In genomic region chr4:6526171-6526570, GRCh38 we compare ENCODE assay signal across 16 cellular contexts. TPM values are rescaled to one million over a fixed set of nuclear protein-coding genes. Genes with fewer than 3 reads are reported as not detected.
A peak's percentile ranks its signal among the peaks of the same experiment; 100 is the strongest.
DNase-seq lines count a peak whose midpoint lies in the region; ATAC-seq and TF ChIP-seq lines count a peak whose summit lies in the region.
"Had no signal": no experiment of that assay in that cellular context is flagged by ENCODE, and none has a peak within 500 bp of the region (broad histone marks: within the 10 kb centered on the region; RNA-seq: fewer than 3 reads in every experiment).

No MANE protein-coding gene starts in this region.

- POLR2A ChIA-PET in A673 (lab: Charles Lee; ENCODE audit: low non-redundant PET), result no interaction called here

- H3K27ac ChIP-seq in mesendoderm (ENCODE audit: low read depth, low read length), result peak overlapping the region; percentile 49
- H3K27ac ChIP-seq in gastrocnemius medialis, result no peak overlapping the region
- H3K27ac ChIP-seq in A673 (ENCODE audit: low read depth, low read length, poor library complexity, severe bottlenecking), result no peak overlapping the region
- H3K27ac ChIP-seq: C4-2B had no signal

- DNase-seq in M059J (ENCODE audit: low read depth) (peak; percentile 18), chondrocyte (ENCODE audit: low spot score) (peak; percentile 25), mesendoderm (peak; percentile 49), gastrocnemius medialis (no peak), NCI-H146 treated with DMSO at 0.1 percent for 48 hours (lab: John Stamatoyannopoulos, UW; ENCODE audit: unreplicated experiment) (no peak), A673 (ENCODE audit: low spot score) (no peak), putamen (ENCODE audit: low spot score) (no peak)
- DNase-seq: BE2C; CD4-positive, alpha-beta memory T cell; DMS153; DMS79 treated with DMSO at 0.1 percent for 48 hours; EL; GOT3; IMR-90 had no signal

- no peak overlapping the region for H3K4me2 ChIP-seq in mesendoderm (ENCODE audit: low read length)

- no peak for TF ChIP-seq POLR2A in gastrocnemius medialis (IDR thresholded peaks at IDR 0.05)

- no peak overlapping the region for H3K4me3 Mint-ChIP-seq in chondrocyte (ENCODE audit: unreplicated experiment)

- peaks cover 32% of the 10 kb centered on the region for H3K27me3 Mint-ChIP-seq in chondrocyte (ENCODE audit: low read depth)

- no peaks in the 10 kb centered on the region for H3K36me3 ChIP-seq in mesendoderm (ENCODE audit: control insufficient read depth, insufficient read depth, low read length)
- H3K36me3 ChIP-seq in gastrocnemius medialis, result no peaks in the 10 kb centered on the region
- no peaks in the 10 kb centered on the region for H3K36me3 ChIP-seq in A673 (ENCODE audit: insufficient read depth, low read length, poor library complexity, severe bottlenecking)
- H3K36me3 ChIP-seq: BE2C had no signal

- no peak overlapping the region for H3K4me3 ChIP-seq in mesendoderm (ENCODE audit: low read length)
- H3K4me3 ChIP-seq in gastrocnemius medialis, result no peak overlapping the region
- no peak overlapping the region for H3K4me3 ChIP-seq in A673 (ENCODE audit: low read depth, low read length, poor library complexity, severe bottlenecking)

- H3K79me1 ChIP-seq in mesendoderm (ENCODE audit: low read length), result no peaks in the 10 kb centered on the region

- peak overlapping the region; percentile 13 for H3K18ac ChIP-seq in mesendoderm (ENCODE audit: low read length)

- no peaks in the 10 kb centered on the region for H3K79me2 ChIP-seq in mesendoderm (ENCODE audit: control insufficient read depth, insufficient read depth, low read length)

- peak overlapping the region; percentile 54 for H3K56ac ChIP-seq in mesendoderm (ENCODE audit: low read length)

- H3K9me3 Mint-ChIP-seq in chondrocyte (ENCODE audit: low read depth), result no peaks in the 10 kb centered on the region
- H3K9me3 Mint-ChIP-seq: CD4-positive, alpha-beta memory T cell had no signal

- no peak overlapping the region for H2BK15ac ChIP-seq in mesendoderm (replicated peaks; ENCODE audit: low read depth)

- CTCF ChIA-PET in A673 (lab: Charles Lee), result no interaction called here

- WGBS in mesendoderm (ENCODE audit: extremely low coverage, insufficient coverage, low lambda C conversion rate), result no CpG with 5 or more reads among the region's 6 CpGs

- in situ Hi-C loops in gastrocnemius medialis (cut with MboI; ENCODE audit: low sequenced_read_pairs in 4 of 4), result no loop called here

- intact Hi-C loops in gastrocnemius medialis (cut with DNase I; ENCODE audit: low total_unique reads), result no loop called here
- intact Hi-C loops in A673 (cut with micrococcal nuclease; ENCODE audit: unreplicated experiment), result no loop called here

- H2BK5ac ChIP-seq in mesendoderm (ENCODE audit: low read length), result peak overlapping the region; percentile 34

- no peak overlapping the region for H2BK120ac ChIP-seq in mesendoderm (ENCODE audit: low read depth, low read length)

- no peaks in the 10 kb centered on the region for H3K9me3 ChIP-seq in gastrocnemius medialis
- no peaks in the 10 kb centered on the region for H3K9me3 ChIP-seq in A673 (ENCODE audit: low read depth, low read length, poor library complexity, severe bottlenecking)
- H3K9me3 ChIP-seq: BE2C had no signal

- no peak for ATAC-seq in gastrocnemius medialis
- ATAC-seq: HCT116 had no signal

- no peaks in the 10 kb centered on the region for H3K36me3 Mint-ChIP-seq in chondrocyte (ENCODE audit: low read depth)
- H3K36me3 Mint-ChIP-seq: CD4-positive, alpha-beta memory T cell had no signal

- BruUV-seq in A673 (replicated peaks; lab: Mats Ljungman, UMichigan), result no TSS peak

- TF ChIP-seq CTCF in chondrocyte (IDR thresholded peaks at IDR 0.05) (no peak), gastrocnemius medialis (IDR thresholded peaks at IDR 0.05 in 4 of 5, conservative IDR thresholded peaks at IDR 0.05 in 1 of 5) (no peak), A673 (conservative IDR thresholded peaks at IDR 0.05; ENCODE audit: low read depth, low read length) (no peak)

- H3K27me3 ChIP-seq in mesendoderm (ENCODE audit: insufficient read depth, low read length, poor library complexity), result no peaks in the 10 kb centered on the region
- H3K27me3 ChIP-seq in gastrocnemius medialis, result no peaks in the 10 kb centered on the region
- H3K27me3 ChIP-seq in A673 (replicated peaks; ENCODE audit: insufficient read depth, low read depth, low read length, poor library complexity), result peaks cover 5% of the 10 kb centered on the region
- H3K27me3 ChIP-seq: BE2C had no signal

- H3K23ac ChIP-seq in mesendoderm (ENCODE audit: low read length), result no peak overlapping the region

- H3K4me1 ChIP-seq in mesendoderm (ENCODE audit: control insufficient read depth, low read depth, low read length) (peaks cover 19% of the 10 kb centered on the region), gastrocnemius medialis (no peaks in the 10 kb centered on the region), A673 (ENCODE audit: insufficient read depth, low read length, poor library complexity, severe bottlenecking) (no peaks in the 10 kb centered on the region)
- H3K4me1 ChIP-seq: BE2C had no signal

- H4K8ac ChIP-seq in mesendoderm (ENCODE audit: low read depth, low read length), result no peak overlapping the region

- no peak overlapping the region for H3K27ac Mint-ChIP-seq in chondrocyte (ENCODE audit: unreplicated experiment)
- H3K27ac Mint-ChIP-seq: CD4-positive, alpha-beta memory T cell had no signal

- H3K4ac ChIP-seq in mesendoderm (ENCODE audit: low read depth, low read length), result no peak overlapping the region

- no peaks in the 10 kb centered on the region for H3K4me1 Mint-ChIP-seq in chondrocyte (ENCODE audit: low read depth)
- H3K4me1 Mint-ChIP-seq: CD4-positive, alpha-beta memory T cell had no signal

- no peak overlapping the region for H4K5ac ChIP-seq in mesendoderm (ENCODE audit: low read length)

- H2AK5ac ChIP-seq in mesendoderm (ENCODE audit: low read length), result peak overlapping the region; percentile 16

- peak overlapping the region; percentile 31 for H3K9ac ChIP-seq in mesendoderm (ENCODE audit: low read length)

RNA-seq across cellular contexts. Expression of gene MAN2B2, which starts 48.8 kb away (rescaled TPM):
- total RNA-seq in M059J (2014; rRNA removed; shearing (Covaris generic)), result 22.2 and 28.8 TPM in 2 replicates
- total RNA-seq in chondrocyte (36.7 to 46.4 TPM (median 44.1 TPM) in 3 replicates), gastrocnemius medialis (1 to 10 TPM; 3.3 to 5.6 (median 4.5) TPM), A673 (2021) (14.5 and 14.9 TPM in 2 replicates)
- polyA plus RNA-seq in mesendoderm (2013, experiment 1 of 2), result 1.3 TPM
- polyA plus RNA-seq in mesendoderm (2013, experiment 2 of 2), result 1.3 TPM

RNA-seq across cellular contexts. Expression of gene PPP2R2C, which starts 53.8 kb away (rescaled TPM):
- 0.17 TPM in 1 of 2 replicates, not detected in the other for total RNA-seq in M059J (2014; rRNA removed; shearing (Covaris generic))
- total RNA-seq in chondrocyte, result 0.10 to 0.94 TPM (median 0.13 TPM) in 3 replicates
- polyA plus RNA-seq in mesendoderm (2013, experiment 1 of 2), result 48.5 TPM
- 52.5 TPM for polyA plus RNA-seq in mesendoderm (2013, experiment 2 of 2)
- 1 to 10 TPM in 1 of 4 donors, under 1 TPM in 3; 0.44 to 2.7 (median 0.62) TPM for total RNA-seq in gastrocnemius medialis
- 0.20 TPM in 1 of 2 replicates, not detected in the other for total RNA-seq in A673 (2021)
- total RNA-seq: CD4-positive, alpha-beta memory T cell; IMR-90 had no signal
- polyA plus RNA-seq: CD4-positive, alpha-beta memory T cell had no signal

Comparison
In these comparisons a context has a peak if more than half of its experiments do, and no peak if none do; other contexts are left out.
1. DNase-seq: peak in M059J (single experiment), chondrocyte (single experiment) and mesendoderm (single experiment); none in gastrocnemius medialis (0 of 2), NCI-H146 treated with DMSO at 0.1 percent for 48 hours (single experiment), A673 (single experiment) and putamen (single experiment).